ENCODE assay signal across 15 cellular contexts in genomic region chr7:106010331-106010730, GRCh38. TPM values are rescaled to one million over a fixed set of nuclear protein-coding genes. Genes with fewer than 3 reads are reported as not detected.
DNase-seq lines count a peak whose midpoint lies in the region; ATAC-seq and TF ChIP-seq lines count a peak whose summit lies in the region.
"Had no signal": no experiment of that assay in that cellular context is flagged by ENCODE, and none has a peak within 500 bp of the region (broad histone marks: within the 10 kb centered on the region; RNA-seq: fewer than 3 reads in every experiment).

No MANE protein-coding gene starts in this region.

- H3K4me2 ChIP-seq in GM23248 (ENCODE audit: unreplicated experiment) = peak overlapping the region; percentile 61

- H3K27me3 ChIP-seq in GM23248 (replicated peaks; ENCODE audit: insufficient read depth) = peaks cover under 1% of the 10 kb centered on the region; the same call in 1 of the 2 replicates
- H3K27me3 ChIP-seq: gastrocnemius medialis, upper lobe of left lung had no signal

- peaks cover 10% of the 10 kb centered on the region for H3F3A ChIP-seq in GM23248 (ENCODE audit: insufficient read depth)

- H2AFZ ChIP-seq in GM23248 = peak overlapping the region; percentile 73

- H3K9me3 ChIP-seq in GM23248 (ENCODE audit: low read depth) = no peaks in the 10 kb centered on the region
- H3K9me3 ChIP-seq: gastrocnemius medialis, upper lobe of left lung had no signal

- H3K27ac Mint-ChIP-seq in activated naive CD4-positive, alpha-beta T cell treated with anti-CD3 and anti-CD28 coated beads, Interleukin-2, amount 50 U/mL, for 72 hours = no peak overlapping the region

- TF ChIP-seq CTCF in fibroblast of the aortic adventitia (IDR thresholded peaks at IDR 0.05; ENCODE audit: insufficient read depth, low read length) = no peak

- H3K4me3 ChIP-seq in GM23248 (peak overlapping the region; percentile 46; the same call in 1 of the 2 replicates), fibroblast of the aortic adventitia (ENCODE audit: low read depth, low read length) (no peak overlapping the region)
- H3K4me3 ChIP-seq: gastrocnemius medialis, lung had no signal

- H3K9me2 ChIP-seq in GM23248 (ENCODE audit: insufficient read depth) = no peaks in the 10 kb centered on the region

- H3K9ac ChIP-seq in GM23248 = peak overlapping the region; percentile 49; the same call in 1 of the 2 replicates

- in situ Hi-C loops in GM23248 (cut with MboI) = loop anchor here (10.0 kb wide), 1 partner anchor 246 kb away; no protein-coding TSS in a partner anchor

- H3K36me3 ChIP-seq in GM23248 (ENCODE audit: low read depth) = no peaks in the 10 kb centered on the region
- H3K36me3 ChIP-seq: gastrocnemius medialis, upper lobe of left lung, WERI-Rb-1 had no signal

- DNase-seq in GM23248 (peak; percentile 27), SK-N-DZ (ENCODE audit: low spot score) (peak; percentile 24), fibroblast of the aortic adventitia (ENCODE audit: low read depth) (peak; percentile 40), renal cortical epithelial cell (ENCODE audit: low read depth) (peak; percentile 94), NCI-H187 treated with DMSO at 0.1 percent for 48 hours (lab: John Stamatoyannopoulos, UW) (no peak)
- no peak for DNase-seq in activated naive CD4-positive, alpha-beta T cell treated with anti-CD3 and anti-CD28 coated beads, Interleukin-2, amount 50 U/mL, for 72 hours (ENCODE audit: low spot score in 2 of 2)
- DNase-seq in stimulated activated CD4-positive, alpha-beta T cell treated with anti-CD3 and anti-CD28 coated beads, Interleukin-4, amount 100 ng/mL, for 4 hours = no peak
- DNase-seq: Calu3, NCI-H1436 treated with DMSO at 0.1 percent for 48 hours, retina, upper lobe of left lung, WERI-Rb-1 had no signal

- ATAC-seq in activated naive CD4-positive, alpha-beta T cell treated with anti-CD3 and anti-CD28 coated beads, Interleukin-2, amount 50 U/mL, for 72 hours = no peak
- no peak for ATAC-seq in HG03565 (IDR thresholded peaks at IDR 0.05; ENCODE audit: unreplicated experiment)

- H3K36me3 Mint-ChIP-seq in activated naive CD4-positive, alpha-beta T cell treated with anti-CD3 and anti-CD28 coated beads, Interleukin-2, amount 50 U/mL, for 72 hours = peaks cover 13 to 26% of the 10 kb centered on the region in 2 donors

- H3K9me3 Mint-ChIP-seq in activated naive CD4-positive, alpha-beta T cell treated with anti-CD3 and anti-CD28 coated beads, Interleukin-2, amount 50 U/mL, for 72 hours = peaks cover 15 to 25% of the 10 kb centered on the region in 2 donors

- WGBS in GM23248 (ENCODE audit: low coverage in 1 of 2, low lambda C conversion rate in 2 of 2, missing lambda C conversion rate in 2 of 2), 2 experiments = 67 to 79% methylated on average over 3 of the region's 3 CpGs

- peak overlapping the region; percentile 64 for H3K27ac ChIP-seq in GM23248
- H3K27ac ChIP-seq: gastrocnemius medialis, upper lobe of left lung, WERI-Rb-1 had no signal

- H4K20me1 ChIP-seq in GM23248 (ENCODE audit: insufficient read depth) = no peaks in the 10 kb centered on the region

- H3K79me2 ChIP-seq in GM23248 (ENCODE audit: insufficient read depth) = no peaks in the 10 kb centered on the region

- H3K4me1 ChIP-seq in GM23248 (ENCODE audit: insufficient read depth) = peaks cover 7% of the 10 kb centered on the region; the same call in 1 of the 2 replicates

RNA-seq across cellular contexts. Expression of gene CDHR3, which starts 47.3 kb away (rescaled TPM):
- 2.6 and 3.3 TPM in 2 replicates for total RNA-seq in GM23248 (2014; rRNA removed; shearing (Covaris generic))
- 2.8 and 3.6 TPM in 2 replicates for polyA plus RNA-seq in GM23248 (2016; fragmentation: Nextera tagmentation; extraction: Ambion mirVana)
- polyA plus RNA-seq in SK-N-DZ (2014; cell fraction: cytosol; rRNA removed) = 3.0 and 3.3 TPM in 2 replicates
- polyA plus RNA-seq in SK-N-DZ (2014; cell fraction: nucleus; rRNA removed) = 5.1 and 6.7 TPM in 2 replicates
- total RNA-seq in fibroblast of the aortic adventitia (ENCODE audit: low replicate concordance) (14.0 and 19.6 TPM in 2 replicates), renal cortical epithelial cell (0.17 and 2.0 TPM in 2 replicates)
- total RNA-seq in activated naive CD4-positive, alpha-beta T cell treated with anti-CD3 and anti-CD28 coated beads, Interleukin-2, amount 50 U/mL, for 72 hours = under 1 TPM; 0.45 to 0.71 TPM

Comparison
In these comparisons a context has a peak if more than half of its experiments do, and no peak if none do; other contexts are left out.
1. DNase-seq: peak in GM23248 (single experiment), SK-N-DZ (single experiment), fibroblast of the aortic adventitia (single experiment) and renal cortical epithelial cell (single experiment); none in NCI-H187 treated with DMSO at 0.1 percent for 48 hours (single experiment), activated naive CD4-positive, alpha-beta T cell treated with anti-CD3 and anti-CD28 coated beads, Interleukin-2, amount 50 U/mL, for 72 hours (0 of 2) and stimulated activated CD4-positive, alpha-beta T cell treated with anti-CD3 and anti-CD28 coated beads, Interleukin-4, amount 100 ng/mL, for 4 hours (0 of 2).